ENCODE assay signal across 1 cellular context in genomic region chr6:134295953-134296553, GRCh38.
TF ChIP-seq lines count a peak whose summit lies in the region.

No MANE protein-coding gene starts in this region.

TF ChIP-seq in K562, 482 proteins besides CTCF, POLR2A, EP300 and RAD21 (continued from another document and continues in another):
- TF ChIP-seq ATF4 (CRISPR knock-in tag; IDR thresholded peaks at IDR 0.05) (no peak; the same call in 1 of the 2 replicates), MCM2 (IDR thresholded peaks at IDR 0.05; ENCODE audit: low read depth) (no peak), ZNF165 (CRISPR knock-in tag; IDR thresholded peaks at IDR 0.05; ENCODE audit: borderline replicate concordance) (no peak), TFAP4 (CRISPR knock-in tag; IDR thresholded peaks at IDR 0.05; ENCODE audit: borderline replicate concordance) (no peak), NR2F6 (CRISPR knock-in tag; IDR thresholded peaks at IDR 0.05) (no peak), ZNF584 (CRISPR knock-in tag; IDR thresholded peaks at IDR 0.05; ENCODE audit: low read depth) (0 out of 2 replicates have a peak, but pooled peaks have one; percentile 85), ZNF668 (CRISPR knock-in tag; IDR thresholded peaks at IDR 0.05) (no peak), KAT7 (CRISPR knock-in tag; IDR thresholded peaks at IDR 0.05; ENCODE audit: borderline replicate concordance) (no peak), ZNF3 (CRISPR knock-in tag; IDR thresholded peaks at IDR 0.05) (no peak), ZKSCAN3 (CRISPR knock-in tag; IDR thresholded peaks at IDR 0.05) (no peak), TEAD4 (IDR thresholded peaks at IDR 0.05; ENCODE audit: low read length) (peak; percentile 96), TEAD4 (CRISPR knock-in tag; IDR thresholded peaks at IDR 0.05; ENCODE audit: borderline replicate concordance) (no peak), ZNF347 (CRISPR knock-in tag; IDR thresholded peaks at IDR 0.05; ENCODE audit: low read depth) (no peak), ZNF217 (CRISPR knock-in tag; IDR thresholded peaks at IDR 0.05) (no peak), SNIP1 (IDR thresholded peaks at IDR 0.05; ENCODE audit: low read depth) (no peak), MAFG (tag; conservative IDR thresholded peaks at IDR 0.05) (peak; percentile 60)
- TF ChIP-seq, protein P1, sequence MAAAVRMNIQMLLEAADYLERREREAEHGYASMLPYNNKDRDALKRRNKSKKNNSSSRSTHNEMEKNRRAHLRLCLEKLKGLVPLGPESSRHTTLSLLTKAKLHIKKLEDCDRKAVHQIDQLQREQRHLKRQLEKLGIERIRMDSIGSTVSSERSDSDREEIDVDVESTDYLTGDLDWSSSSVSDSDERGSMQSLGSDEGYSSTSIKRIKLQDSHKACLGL (CRISPR knock-in tag; IDR thresholded peaks at IDR 0.05; ENCODE audit: borderline replicate concordance, poor library complexity, severe bottlenecking), result no peak
- TF ChIP-seq, protein P2, sequence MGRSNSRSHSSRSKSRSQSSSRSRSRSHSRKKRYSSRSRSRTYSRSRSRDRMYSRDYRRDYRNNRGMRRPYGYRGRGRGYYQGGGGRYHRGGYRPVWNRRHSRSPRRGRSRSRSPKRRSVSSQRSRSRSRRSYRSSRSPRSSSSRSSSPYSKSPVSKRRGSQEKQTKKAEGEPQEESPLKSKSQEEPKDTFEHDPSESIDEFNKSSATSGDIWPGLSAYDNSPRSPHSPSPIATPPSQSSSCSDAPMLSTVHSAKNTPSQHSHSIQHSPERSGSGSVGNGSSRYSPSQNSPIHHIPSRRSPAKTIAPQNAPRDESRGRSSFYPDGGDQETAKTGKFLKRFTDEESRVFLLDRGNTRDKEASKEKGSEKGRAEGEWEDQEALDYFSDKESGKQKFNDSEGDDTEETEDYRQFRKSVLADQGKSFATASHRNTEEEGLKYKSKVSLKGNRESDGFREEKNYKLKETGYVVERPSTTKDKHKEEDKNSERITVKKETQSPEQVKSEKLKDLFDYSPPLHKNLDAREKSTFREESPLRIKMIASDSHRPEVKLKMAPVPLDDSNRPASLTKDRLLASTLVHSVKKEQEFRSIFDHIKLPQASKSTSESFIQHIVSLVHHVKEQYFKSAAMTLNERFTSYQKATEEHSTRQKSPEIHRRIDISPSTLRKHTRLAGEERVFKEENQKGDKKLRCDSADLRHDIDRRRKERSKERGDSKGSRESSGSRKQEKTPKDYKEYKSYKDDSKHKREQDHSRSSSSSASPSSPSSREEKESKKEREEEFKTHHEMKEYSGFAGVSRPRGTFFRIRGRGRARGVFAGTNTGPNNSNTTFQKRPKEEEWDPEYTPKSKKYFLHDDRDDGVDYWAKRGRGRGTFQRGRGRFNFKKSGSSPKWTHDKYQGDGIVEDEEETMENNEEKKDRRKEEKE (IDR thresholded peaks at IDR 0.05; ENCODE audit: borderline replicate concordance in 1 of 2, control insufficient read depth in 1 of 2, low read depth in 2 of 2, low read length in 1 of 2), result no peak
- TF ChIP-seq, protein P3, sequence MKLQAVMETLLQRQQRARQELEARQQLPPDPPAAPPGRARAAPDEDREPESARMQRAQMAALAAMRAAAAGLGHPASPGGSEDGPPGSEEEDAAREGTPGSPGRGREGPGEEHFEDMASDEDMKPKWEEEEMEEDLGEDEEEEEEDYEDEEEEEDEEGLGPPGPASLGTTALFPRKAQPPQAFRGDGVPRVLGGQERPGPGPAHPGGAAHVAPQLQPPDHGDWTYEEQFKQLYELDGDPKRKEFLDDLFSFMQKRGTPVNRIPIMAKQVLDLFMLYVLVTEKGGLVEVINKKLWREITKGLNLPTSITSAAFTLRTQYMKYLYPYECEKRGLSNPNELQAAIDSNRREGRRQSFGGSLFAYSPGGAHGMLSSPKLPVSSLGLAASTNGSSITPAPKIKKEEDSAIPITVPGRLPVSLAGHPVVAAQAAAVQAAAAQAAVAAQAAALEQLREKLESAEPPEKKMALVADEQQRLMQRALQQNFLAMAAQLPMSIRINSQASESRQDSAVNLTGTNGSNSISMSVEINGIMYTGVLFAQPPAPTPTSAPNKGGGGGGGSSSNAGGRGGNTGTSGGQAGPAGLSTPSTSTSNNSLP (IDR thresholded peaks at IDR 0.05; ENCODE audit: borderline replicate concordance, low read depth, low read length), result peak; percentile 73; the same call in 1 of the 2 replicates
- TF ChIP-seq, protein P4, sequence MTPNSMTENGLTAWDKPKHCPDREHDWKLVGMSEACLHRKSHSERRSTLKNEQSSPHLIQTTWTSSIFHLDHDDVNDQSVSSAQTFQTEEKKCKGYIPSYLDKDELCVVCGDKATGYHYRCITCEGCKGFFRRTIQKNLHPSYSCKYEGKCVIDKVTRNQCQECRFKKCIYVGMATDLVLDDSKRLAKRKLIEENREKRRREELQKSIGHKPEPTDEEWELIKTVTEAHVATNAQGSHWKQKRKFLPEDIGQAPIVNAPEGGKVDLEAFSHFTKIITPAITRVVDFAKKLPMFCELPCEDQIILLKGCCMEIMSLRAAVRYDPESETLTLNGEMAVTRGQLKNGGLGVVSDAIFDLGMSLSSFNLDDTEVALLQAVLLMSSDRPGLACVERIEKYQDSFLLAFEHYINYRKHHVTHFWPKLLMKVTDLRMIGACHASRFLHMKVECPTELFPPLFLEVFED (CRISPR knock-in tag; conservative IDR thresholded peaks at IDR 0.05), result no peak
- TF ChIP-seq, protein P5, sequence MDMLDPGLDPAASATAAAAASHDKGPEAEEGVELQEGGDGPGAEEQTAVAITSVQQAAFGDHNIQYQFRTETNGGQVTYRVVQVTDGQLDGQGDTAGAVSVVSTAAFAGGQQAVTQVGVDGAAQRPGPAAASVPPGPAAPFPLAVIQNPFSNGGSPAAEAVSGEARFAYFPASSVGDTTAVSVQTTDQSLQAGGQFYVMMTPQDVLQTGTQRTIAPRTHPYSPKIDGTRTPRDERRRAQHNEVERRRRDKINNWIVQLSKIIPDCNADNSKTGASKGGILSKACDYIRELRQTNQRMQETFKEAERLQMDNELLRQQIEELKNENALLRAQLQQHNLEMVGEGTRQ (CRISPR knock-in tag; IDR thresholded peaks at IDR 0.05), result peak; percentile 73
- TF ChIP-seq, protein P6, sequence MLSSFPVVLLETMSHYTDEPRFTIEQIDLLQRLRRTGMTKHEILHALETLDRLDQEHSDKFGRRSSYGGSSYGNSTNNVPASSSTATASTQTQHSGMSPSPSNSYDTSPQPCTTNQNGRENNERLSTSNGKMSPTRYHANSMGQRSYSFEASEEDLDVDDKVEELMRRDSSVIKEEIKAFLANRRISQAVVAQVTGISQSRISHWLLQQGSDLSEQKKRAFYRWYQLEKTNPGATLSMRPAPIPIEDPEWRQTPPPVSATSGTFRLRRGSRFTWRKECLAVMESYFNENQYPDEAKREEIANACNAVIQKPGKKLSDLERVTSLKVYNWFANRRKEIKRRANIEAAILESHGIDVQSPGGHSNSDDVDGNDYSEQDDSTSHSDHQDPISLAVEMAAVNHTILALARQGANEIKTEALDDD (IDR thresholded peaks at IDR 0.05), result peak; percentile 86
- TF ChIP-seq, protein P7, sequence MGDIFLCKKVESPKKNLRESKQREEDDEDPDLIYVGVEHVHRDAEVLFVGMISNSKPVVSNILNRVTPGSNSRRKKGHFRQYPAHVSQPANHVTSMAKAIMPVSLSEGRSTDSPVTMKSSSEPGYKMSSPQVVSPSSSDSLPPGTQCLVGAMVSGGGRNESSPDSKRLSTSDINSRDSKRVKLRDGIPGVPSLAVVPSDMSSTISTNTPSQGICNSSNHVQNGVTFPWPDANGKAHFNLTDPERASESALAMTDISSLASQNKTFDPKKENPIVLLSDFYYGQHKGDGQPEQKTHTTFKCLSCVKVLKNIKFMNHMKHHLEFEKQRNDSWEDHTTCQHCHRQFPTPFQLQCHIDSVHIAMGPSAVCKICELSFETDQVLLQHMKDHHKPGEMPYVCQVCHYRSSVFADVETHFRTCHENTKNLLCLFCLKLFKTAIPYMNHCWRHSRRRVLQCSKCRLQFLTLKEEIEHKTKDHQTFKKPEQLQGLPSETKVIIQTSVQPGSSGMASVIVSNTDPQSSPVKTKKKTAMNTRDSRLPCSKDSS (IDR thresholded peaks at IDR 0.05; ENCODE audit: low read depth, partially characterized antibody), result no peak
- TF ChIP-seq, protein P8, sequence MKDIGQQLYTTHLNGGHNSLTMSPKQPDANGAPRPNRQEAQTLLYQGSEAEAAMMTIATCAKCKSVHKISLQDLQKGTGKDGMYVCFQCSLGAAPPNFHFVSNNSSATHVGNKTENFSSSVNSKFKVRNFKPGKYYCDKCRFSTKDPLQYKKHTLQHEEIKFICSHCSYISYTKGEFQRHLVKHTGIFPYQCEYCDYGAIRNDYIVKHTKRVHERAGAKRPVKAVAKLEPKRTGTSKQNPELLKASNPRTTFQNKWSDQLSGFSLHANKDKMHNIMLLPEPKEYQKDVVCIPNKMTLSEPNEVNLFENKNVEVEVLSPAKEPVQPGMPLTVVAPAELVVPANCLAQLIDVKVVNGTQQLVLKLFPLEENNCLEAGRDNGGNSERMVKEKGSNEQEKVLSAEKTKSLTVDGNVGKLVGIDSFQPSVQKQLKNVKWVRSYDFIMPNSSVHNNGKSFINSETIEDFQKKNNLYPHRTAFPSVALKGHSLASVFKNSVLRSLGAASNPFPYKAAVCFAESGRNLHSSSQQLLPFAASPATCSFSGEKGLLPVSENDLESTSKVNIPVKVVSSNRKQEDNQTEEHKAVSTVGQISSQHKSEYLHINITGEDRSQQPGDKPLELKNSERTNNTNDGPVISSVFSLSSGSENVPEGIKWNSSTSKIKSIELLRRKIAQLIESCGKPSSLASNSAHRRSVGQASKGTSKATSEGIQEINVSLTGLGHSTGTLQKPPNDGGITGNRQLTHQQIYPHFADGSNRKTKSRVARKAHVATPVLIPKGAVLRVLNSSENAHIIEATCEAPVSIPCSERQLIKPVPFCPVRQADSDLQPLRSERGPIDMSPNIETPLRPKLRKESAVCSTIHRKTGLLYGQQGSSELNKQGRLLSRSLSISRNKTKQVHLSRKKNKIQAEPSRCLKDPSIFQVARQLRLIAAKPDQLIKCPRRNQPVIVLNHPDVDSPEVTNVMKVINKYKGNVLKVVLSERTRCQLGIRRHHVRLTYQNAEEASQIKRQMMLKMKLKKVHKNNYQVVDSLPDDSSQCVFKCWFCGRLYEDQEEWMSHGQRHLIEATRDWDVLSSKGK (CRISPR knock-in tag; IDR thresholded peaks at IDR 0.05), result no peak
- TF ChIP-seq, protein P9, sequence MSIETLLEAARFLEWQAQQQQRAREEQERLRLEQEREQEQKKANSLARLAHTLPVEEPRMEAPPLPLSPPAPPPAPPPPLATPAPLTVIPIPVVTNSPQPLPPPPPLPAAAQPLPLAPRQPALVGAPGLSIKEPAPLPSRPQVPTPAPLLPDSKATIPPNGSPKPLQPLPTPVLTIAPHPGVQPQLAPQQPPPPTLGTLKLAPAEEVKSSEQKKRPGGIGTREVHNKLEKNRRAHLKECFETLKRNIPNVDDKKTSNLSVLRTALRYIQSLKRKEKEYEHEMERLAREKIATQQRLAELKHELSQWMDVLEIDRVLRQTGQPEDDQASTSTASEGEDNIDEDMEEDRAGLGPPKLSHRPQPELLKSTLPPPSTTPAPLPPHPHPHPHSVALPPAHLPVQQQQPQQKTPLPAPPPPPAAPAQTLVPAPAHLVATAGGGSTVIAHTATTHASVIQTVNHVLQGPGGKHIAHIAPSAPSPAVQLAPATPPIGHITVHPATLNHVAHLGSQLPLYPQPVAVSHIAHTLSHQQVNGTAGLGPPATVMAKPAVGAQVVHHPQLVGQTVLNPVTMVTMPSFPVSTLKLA (conservative IDR thresholded peaks at IDR 0.05), result peak in 1 of 2 experiments; percentile 60; a peak in 3 of 4 replicates
